In genomic region chr7:100080895-100081534, GRCh38 we compare ENCODE assay signal across 8 cellular contexts. TPM values are rescaled to one million over a fixed set of nuclear protein-coding genes. Genes with fewer than 3 reads are reported as not detected.
DNase-seq lines count a peak whose midpoint lies in the region; ATAC-seq and TF ChIP-seq lines count a peak whose summit lies in the region.

No MANE protein-coding gene starts in this region.

- intact Hi-C loops in CD8-positive, alpha-beta T cell (cut with DNase I, micrococcal nuclease): loop anchor here (1.0 to 10.0 kb wide), 13 partner anchors 20 to 1174 kb away; partner anchors contain the start of genes CNPY4 (in 2 of the 2), TAF6 (in 2 of the 2), TRIM4 (in 2 of the 2) and ZKSCAN1 (in 2 of the 2)

- peaks cover 38% of the 10 kb centered on the region for H3K4me1 Mint-ChIP-seq in CD8-positive, alpha-beta T cell (ENCODE audit: low read depth)
- peaks cover 22% of the 10 kb centered on the region for H3K4me1 Mint-ChIP-seq in T-helper 1 cell treated with Interleukin-12 subunit alpha and Interleukin-12 subunit beta and Interleukin-4 antibody, amounts not matched to agents 30 μg/mL and 1 μg/mL, for 36 hours (ENCODE audit: low read depth)

- no peak for DNase-seq in CD8-positive, alpha-beta T cell
- DNase-seq in H7 (peak; percentile 57), foreskin fibroblast (peak in 1 of 2 donors; percentile 25), skeletal muscle cell (ENCODE audit: low read depth) (no peak), ureter (ENCODE audit: low spot score) (no peak), SW 1271 (lab: John Stamatoyannopoulos, UW) (no peak)

- TF ChIP-seq CTCF in CD8-positive, alpha-beta T cell (IDR thresholded peaks at IDR 0.05): no peak
- no peak for TF ChIP-seq CTCF in foreskin fibroblast (IDR thresholded peaks at IDR 0.05; ENCODE audit: low read depth, low read length)

- peaks cover 17% of the 10 kb centered on the region for H3K4me1 ChIP-seq in CD8-positive, alpha-beta T cell (ENCODE audit: insufficient read depth, low read length)

- peak; percentile 2 for ATAC-seq in CD8-positive, alpha-beta T cell
- ATAC-seq in HG02798 (IDR thresholded peaks at IDR 0.05; ENCODE audit: poor library complexity, unreplicated experiment): no peak

- H3K9me3 Mint-ChIP-seq in CD8-positive, alpha-beta T cell: no peaks in the 10 kb centered on the region
- no peaks in the 10 kb centered on the region for H3K9me3 Mint-ChIP-seq in T-helper 1 cell treated with Interleukin-12 subunit alpha and Interleukin-12 subunit beta and Interleukin-4 antibody, amounts not matched to agents 30 μg/mL and 1 μg/mL, for 36 hours

- H3K27ac ChIP-seq in CD8-positive, alpha-beta T cell (ENCODE audit: low read depth, low read length): peak overlapping the region; percentile 58

- peak overlapping the region; percentile 89 for H3K27ac Mint-ChIP-seq in CD8-positive, alpha-beta T cell
- H3K27ac Mint-ChIP-seq in T-helper 1 cell treated with Interleukin-12 subunit alpha and Interleukin-12 subunit beta and Interleukin-4 antibody, amounts not matched to agents 30 μg/mL and 1 μg/mL, for 36 hours: peak overlapping the region; percentile 85

- CTCF ChIA-PET in CD8-positive, alpha-beta T cell (lab: Charles Lee): no interaction called here

- H3K36me3 ChIP-seq in CD8-positive, alpha-beta T cell (ENCODE audit: insufficient read depth, low read length): peaks cover 9% of the 10 kb centered on the region
- peaks cover 23% of the 10 kb centered on the region for H3K36me3 ChIP-seq in H7 (replicated peaks; ENCODE audit: control insufficient read depth, insufficient read depth, low read length)

- peak overlapping the region; percentile 65 for H3K4me3 ChIP-seq in CD8-positive, alpha-beta T cell (ENCODE audit: low read depth, low read length)
- H3K4me3 ChIP-seq in H7 (ENCODE audit: insufficient read depth, low read depth, low read length) (peak overlapping the region; percentile 91), foreskin fibroblast (ENCODE audit: low read depth in 1 of 2, low read length in 2 of 2) (peak overlapping the region; percentile 76 to 98), skeletal muscle cell (ENCODE audit: low read depth, low read length) (peak overlapping the region; percentile 95)

- no peaks in the 10 kb centered on the region for H3K27me3 Mint-ChIP-seq in CD8-positive, alpha-beta T cell (ENCODE audit: low read depth)
- peaks cover 10% of the 10 kb centered on the region for H3K27me3 Mint-ChIP-seq in T-helper 1 cell treated with Interleukin-12 subunit alpha and Interleukin-12 subunit beta and Interleukin-4 antibody, amounts not matched to agents 30 μg/mL and 1 μg/mL, for 36 hours (ENCODE audit: low read depth)

- POLR2A ChIA-PET in CD8-positive, alpha-beta T cell (lab: Charles Lee): interaction anchor here (0.6 to 0.8 kb wide), 2 partner anchors 47 to 348 kb away, joined by 3 read pairs; partner anchors contain the start of gene ZCWPW1

- H3K27me3 ChIP-seq in CD8-positive, alpha-beta T cell (ENCODE audit: insufficient read depth, low read length): no peaks in the 10 kb centered on the region
- H3K27me3 ChIP-seq in H7 (ENCODE audit: control insufficient read depth, insufficient read depth, low read length): no peaks in the 10 kb centered on the region

- H3K36me3 Mint-ChIP-seq in CD8-positive, alpha-beta T cell: peaks cover 36% of the 10 kb centered on the region
- peaks cover 18% of the 10 kb centered on the region for H3K36me3 Mint-ChIP-seq in T-helper 1 cell treated with Interleukin-12 subunit alpha and Interleukin-12 subunit beta and Interleukin-4 antibody, amounts not matched to agents 30 μg/mL and 1 μg/mL, for 36 hours (ENCODE audit: low read depth)

- no peaks in the 10 kb centered on the region for H3K9me3 ChIP-seq in CD8-positive, alpha-beta T cell (ENCODE audit: low read length)

- peak overlapping the region; percentile 94 for H3K4me3 Mint-ChIP-seq in CD8-positive, alpha-beta T cell
- peak overlapping the region; percentile 90 for H3K4me3 Mint-ChIP-seq in T-helper 1 cell treated with Interleukin-12 subunit alpha and Interleukin-12 subunit beta and Interleukin-4 antibody, amounts not matched to agents 30 μg/mL and 1 μg/mL, for 36 hours

RNA-seq across cellular contexts. Expression of gene ZNF3, which starts 0.5 kb away (rescaled TPM):
- total RNA-seq in CD8-positive, alpha-beta T cell: 10 to 100 TPM; 34.9 to 35.6 TPM
- total RNA-seq in H7 (2014; rRNA removed; shearing (Covaris generic)): 40.8 and 51.0 TPM in 2 replicates
- 41.3 TPM for total RNA-seq in ureter

RNA-seq across cellular contexts. Expression of gene COPS6, which starts 7.8 kb away (rescaled TPM):
- 10 to 100 TPM; 73.2 to 77.8 TPM for total RNA-seq in CD8-positive, alpha-beta T cell
- 51.8 and 59.6 TPM in 2 replicates for total RNA-seq in H7 (2014; rRNA removed; shearing (Covaris generic))
- total RNA-seq in ureter: 121 TPM

RNA-seq across cellular contexts. Expression of gene MCM7, which starts 20.2 kb away (rescaled TPM):
- 10 to 100 TPM; 63.7 to 64.6 TPM for total RNA-seq in CD8-positive, alpha-beta T cell
- total RNA-seq in H7 (2014; rRNA removed; shearing (Covaris generic)): 363 and 383 TPM in 2 replicates
- total RNA-seq in ureter: 52.4 TPM

RNA-seq across cellular contexts. Expression of gene AP4M1, which starts 20.4 kb away (rescaled TPM):
- 1 to 10 TPM; 2.8 to 3.9 TPM for total RNA-seq in CD8-positive, alpha-beta T cell
- 15.1 and 23.3 TPM in 2 replicates for total RNA-seq in H7 (2014; rRNA removed; shearing (Covaris generic))
- 19.5 TPM for total RNA-seq in ureter

RNA-seq across cellular contexts. Expression of gene ZSCAN21, which starts 31.4 kb away (rescaled TPM):
- 1 to 10 TPM; 4.8 to 5.7 TPM for total RNA-seq in CD8-positive, alpha-beta T cell
- 27.2 and 32.9 TPM in 2 replicates for total RNA-seq in H7 (2014; rRNA removed; shearing (Covaris generic))
- total RNA-seq in ureter: 13.3 TPM
